17 cellular contexts compared by ENCODE assay signal in the genomic region with DNA sequence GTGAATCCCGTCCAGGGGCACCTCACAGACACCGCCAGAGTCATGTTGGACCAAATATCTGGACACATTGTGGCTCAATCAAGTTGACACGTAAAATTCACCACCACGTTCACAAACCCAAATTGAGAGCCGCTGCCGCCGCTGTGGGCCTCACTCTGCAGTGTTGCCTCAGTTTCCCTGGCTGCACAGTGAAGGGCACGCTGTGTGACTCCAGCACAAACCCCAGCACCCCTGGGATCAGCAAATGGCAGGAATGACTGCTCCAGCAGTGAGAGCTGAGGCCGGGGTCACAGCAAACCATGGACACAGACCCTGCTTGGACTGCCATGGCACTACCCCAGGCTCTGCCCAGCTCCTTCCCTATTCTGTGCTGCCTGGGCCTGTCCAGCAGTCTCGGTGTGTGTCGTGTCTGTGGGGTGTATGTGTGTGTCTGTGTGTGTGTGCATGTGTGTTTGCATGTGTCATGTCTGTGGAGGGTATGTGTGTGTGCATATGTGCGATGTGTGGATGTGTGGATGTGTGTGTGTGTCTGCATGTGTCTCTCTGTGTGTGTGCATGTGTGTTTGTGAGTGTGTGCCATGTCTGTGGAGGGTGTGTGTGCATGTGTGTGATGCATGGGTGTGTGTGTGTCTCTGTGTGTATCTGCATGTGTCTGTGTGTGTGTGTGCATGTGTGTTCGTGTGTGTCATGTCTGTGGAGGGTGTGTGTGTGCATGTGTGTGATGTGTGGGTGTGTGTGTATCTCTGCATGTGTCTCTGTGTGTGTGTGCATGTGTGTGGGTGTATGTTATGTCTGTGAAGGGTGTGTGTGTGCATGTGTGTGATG. TPM values are rescaled to one million over a fixed set of nuclear protein-coding genes. Genes with fewer than 3 reads are reported as not detected.
"Had no signal": no experiment of that assay in that cellular context is flagged by ENCODE, and none has a peak within 500 bp of the region (broad histone marks: within the 10 kb centered on the region; RNA-seq: fewer than 3 reads in every experiment).

No MANE protein-coding gene starts in this region.

- H3K36me3 ChIP-seq: gastrocnemius medialis, suprapubic skin, tibial artery, upper lobe of right lung, vagina had no signal

- DNase-seq: effector memory CD4-positive, alpha-beta T cell; gastrocnemius medialis; islet precursor cell; mammary epithelial cell; stimulated activated CD4-positive, alpha-beta T cell treated with anti-CD3 and anti-CD28 coated beads, Interleukin-4, amount 100 ng/mL, for 1 hour; stimulated activated CD8-positive, alpha-beta memory T cell treated with anti-CD3 and anti-CD28 coated beads, Interleukin-4, amount 100 ng/mL, for 48 hours; stimulated activated naive CD8-positive, alpha-beta T cell treated with anti-CD3 and anti-CD28 coated beads, Interleukin-15, Interleukin-2, amounts not matched to agents 100 U/mL and 50 U/mL, for 24 hours; upper lobe of right lung had no signal

- H3K9me3 ChIP-seq: upper lobe of right lung had no signal

- H3K4me3 ChIP-seq: gastrocnemius medialis, smooth muscle cell, suprapubic skin, tibial artery, upper lobe of right lung, vagina had no signal

- H3K4me1 ChIP-seq: gastrocnemius medialis, suprapubic skin, upper lobe of right lung, vagina had no signal

- H3K4me2 ChIP-seq: smooth muscle cell had no signal

- ATAC-seq: esophagus mucosa; gastrocnemius medialis; left ventricle myocardium superior; naive thymus-derived CD8-positive, alpha-beta T cell; stimulated activated effector memory CD8-positive, alpha-beta T cell treated with anti-CD3 and anti-CD28 coated beads, Interleukin-12 subunit alpha, Interleukin-12 subunit beta, amount 100 ng/mL, for 72 hours; stimulated activated naive CD8-positive, alpha-beta T cell treated with anti-CD3 and anti-CD28 coated beads, Interleukin-15, Interleukin-2, amounts not matched to agents 100 U/mL and 50 U/mL, for 24 hours; upper lobe of right lung had no signal

- H3K27ac ChIP-seq: gastrocnemius medialis, suprapubic skin, tibial artery, upper lobe of right lung, vagina had no signal

- H3K27me3 ChIP-seq: tibial artery, vagina had no signal

RNA-seq across cellular contexts. Expression of a gene that starts 52.2 kb away (rescaled TPM):
- total RNA-seq: mononuclear cell; naive thymus-derived CD8-positive, alpha-beta T cell had no signal
- polyA plus RNA-seq: naive thymus-derived CD8-positive, alpha-beta T cell had no signal
